ENCODE assay signal across 19 cellular contexts in the genomic region with DNA sequence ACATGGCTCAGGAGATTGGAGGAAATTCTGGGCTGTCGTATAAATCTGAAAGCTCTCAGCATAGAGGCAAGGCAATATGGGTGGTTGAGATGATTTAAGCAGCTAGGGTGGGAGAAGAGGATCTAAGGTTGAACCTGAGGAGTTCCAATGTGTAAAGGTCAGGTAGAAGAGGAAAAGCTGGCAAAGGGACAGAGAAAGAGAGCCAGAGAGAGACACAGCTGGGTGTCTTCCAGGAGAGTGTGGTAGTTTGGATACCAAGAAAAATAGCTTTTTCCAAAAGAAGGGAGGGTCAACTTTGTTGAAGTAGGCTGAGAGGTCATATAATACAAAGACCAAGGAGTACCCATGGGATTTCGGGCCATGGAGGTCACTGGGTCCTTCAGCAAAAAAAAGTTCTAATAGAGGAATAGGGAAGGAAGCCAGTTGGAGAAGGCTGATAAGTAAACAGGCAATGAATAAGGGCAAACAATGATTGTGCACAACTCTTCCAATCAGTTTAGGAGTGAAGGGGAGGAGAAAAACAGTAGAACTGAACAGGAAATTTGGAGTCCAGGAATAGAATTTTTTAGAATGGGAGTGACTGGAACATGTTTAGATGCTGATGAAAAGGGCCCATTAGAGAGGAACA.
A peak's percentile ranks its signal among the peaks of the same experiment; 100 is the strongest.
DNase-seq lines count a peak whose midpoint lies in the region; ATAC-seq, FAIRE-seq and TF ChIP-seq lines count a peak whose summit lies in the region.
"Had no signal": no experiment of that assay in that cellular context is flagged by ENCODE, and none has a peak within 500 bp of the region (broad histone marks: within the 10 kb centered on the region; RNA-seq: fewer than 3 reads in every experiment).

No MANE protein-coding gene starts in this region.

- intact Hi-C loops in K562 (cut with micrococcal nuclease) (no loop called here), stomach (cut with DNase I; ENCODE audit: low total_unique reads) (no loop called here)
- intact Hi-C loops in activated CD8-positive, alpha-beta T cell treated with anti-CD3 and anti-CD28 coated beads for 36 hours (cut with micrococcal nuclease) = no loop called here

- H3K9me2 ChIP-seq in OCI-LY1 (ENCODE audit: low read depth, low read length) = no peaks in the 10 kb centered on the region

- H3K9ac ChIP-seq in OCI-LY1 (ENCODE audit: low read length) (peak overlapping the region; percentile 39), K562 (ENCODE audit: insufficient read depth in 1 of 2, low read depth in 2 of 2, low read length in 2 of 2) (no peak overlapping the region)
- H3K9ac ChIP-seq: KMS-11 had no signal

- H4K20me1 ChIP-seq in OCI-LY1 (ENCODE audit: insufficient read depth, low read length) = no peaks in the 10 kb centered on the region
- no peaks in the 10 kb centered on the region for H4K20me1 ChIP-seq in K562 (replicated peaks; ENCODE audit: control insufficient read depth, insufficient read depth, low read length)

- no peaks in the 10 kb centered on the region for H3K27me3 ChIP-seq in OCI-LY1 (ENCODE audit: insufficient read depth, low read length)
- H3K27me3 ChIP-seq in K562 (ENCODE audit: control insufficient read depth in 2 of 2, insufficient read depth in 2 of 2, low read length in 2 of 2) = no peaks in the 10 kb centered on the region
- no peaks in the 10 kb centered on the region for H3K27me3 ChIP-seq in stomach

- BruUV-seq in K562 (replicated peaks; lab: Mats Ljungman, UMichigan) = no TSS peak

- H3K36me3 ChIP-seq in OCI-LY1 (ENCODE audit: insufficient read depth, low read length) (peaks cover 5% of the 10 kb centered on the region), K562 (ENCODE audit: control insufficient read depth, insufficient read depth, low read length) (no peaks in the 10 kb centered on the region), stomach (no peaks in the 10 kb centered on the region)

- no peak overlapping the region for H3K4me3 Mint-ChIP-seq in osteocyte (ENCODE audit: unreplicated experiment)
- H3K4me3 Mint-ChIP-seq in activated CD8-positive, alpha-beta T cell treated with anti-CD3 and anti-CD28 coated beads for 36 hours = no peak overlapping the region
- H3K4me3 Mint-ChIP-seq: CD8-positive, alpha-beta memory T cell had no signal

- H3K4me2 ChIP-seq in OCI-LY1 (ENCODE audit: low read length) (peak overlapping the region; percentile 55), K562 (ENCODE audit: insufficient read depth, low read length) (no peak overlapping the region)
- H3K4me2 ChIP-seq: KMS-11 had no signal

- POLR2A ChIA-PET in K562 (lab: Yijun Ruan, JAX) = interaction anchor here (0.5 to 1.1 kb wide), 2 partner anchors 10 to 128 kb away, joined by 3 to 5 read pairs; no protein-coding TSS in a partner anchor
- POLR2A ChIA-PET in activated CD8-positive, alpha-beta T cell treated with anti-CD3 and anti-CD28 coated beads for 36 hours (lab: Charles Lee) = no interaction called here

- TF ChIP-seq POLR2A in K562 (conservative IDR thresholded peaks at IDR 0.05) (no peak), stomach (IDR thresholded peaks at IDR 0.05) (no peak)

- H3K79me2 ChIP-seq in OCI-LY1 (ENCODE audit: insufficient read depth, low read length) = no peaks in the 10 kb centered on the region
- no peaks in the 10 kb centered on the region for H3K79me2 ChIP-seq in K562 (ENCODE audit: control insufficient read depth, insufficient read depth, low read length)

- DNase-seq in DMS153 (lab: John Stamatoyannopoulos, UW) = peak; percentile 13
- no peak for DNase-seq in DMS153 treated with DMSO at 0.1 percent for 48 hours (lab: John Stamatoyannopoulos, UW; ENCODE audit: unreplicated experiment)
- peak in 1 of 4 experiments; percentile 7 for DNase-seq in K562 (ENCODE audit: extremely low read depth in 1 of 4, low spot score in 3 of 4)
- DNase-seq in stomach = no peak
- DNase-seq in osteocyte (ENCODE audit: extremely low spot score, unreplicated experiment) = no peak
- no peak for DNase-seq in activated CD8-positive, alpha-beta T cell treated with anti-CD3 and anti-CD28 coated beads for 36 hours
- DNase-seq in activated CD4-positive, alpha-beta T cell treated with anti-CD3 and anti-CD28 coated beads, Interleukin-2, amount 50 U/mL, for 4 hours = no peak
- DNase-seq: 8988T; CD8-positive, alpha-beta memory T cell; GF-D8; NCI-H1417; NCI-H187; NCI-H226; NCI-H524 treated with DMSO at 0.1 percent for 48 hours had no signal

- H3K27me3 Mint-ChIP-seq in osteocyte (ENCODE audit: unreplicated experiment) = no peaks in the 10 kb centered on the region
- no peaks in the 10 kb centered on the region for H3K27me3 Mint-ChIP-seq in activated CD8-positive, alpha-beta T cell treated with anti-CD3 and anti-CD28 coated beads for 36 hours

- H2AFZ ChIP-seq in OCI-LY1 (ENCODE audit: low read length) = no peak overlapping the region
- H2AFZ ChIP-seq in K562 (ENCODE audit: low read depth, low read length) = no peak overlapping the region; the same call in 1 of the 2 replicates

- H3K4me1 ChIP-seq in OCI-LY1 (ENCODE audit: insufficient read depth, low read length, severe bottlenecking) (peaks cover 49% of the 10 kb centered on the region), K562 (replicated peaks in 1 of 2; ENCODE audit: control insufficient read depth in 2 of 2, insufficient read depth in 2 of 2, low read length in 2 of 2) (peaks cover 5 to 17% of the 10 kb centered on the region in 2 experiments; a peak in 2 of 5 replicates), stomach (peaks cover 3 to 20% (median 12%) of the 10 kb centered on the region in 4 donors)

- TF ChIP-seq EP300 in K562 (IDR thresholded peaks at IDR 0.05; ENCODE audit: low read length) = peak; percentile 20; the same call in 1 of the 2 replicates
- no peak for TF ChIP-seq EP300 in stomach (IDR thresholded peaks at IDR 0.05)

- 18% methylated on average over 2 of the region's 2 CpGs for WGBS in K562 (ENCODE audit: insufficient coverage, low coverage, missing lambda C conversion rate)
- 39 to 65% (median 55%) methylated on average over 2 of the region's 2 CpGs for WGBS in stomach, 5 donors

- ATAC-seq in K562 = no peak
- no peak for ATAC-seq in activated CD8-positive, alpha-beta T cell treated with anti-CD3 and anti-CD28 coated beads for 36 hours

- peaks cover 12% of the 10 kb centered on the region for H3K9me3 Mint-ChIP-seq in osteocyte (ENCODE audit: unreplicated experiment)
- peaks cover 5% of the 10 kb centered on the region for H3K9me3 Mint-ChIP-seq in activated CD8-positive, alpha-beta T cell treated with anti-CD3 and anti-CD28 coated beads for 36 hours

- H3K9me1 ChIP-seq in K562 (ENCODE audit: control insufficient read depth, insufficient read depth, low read length) = no peaks in the 10 kb centered on the region

- H3K27ac ChIP-seq in OCI-LY1 (ENCODE audit: low read depth, low read length, poor library complexity, severe bottlenecking) (peak overlapping the region; percentile 64), K562 (ENCODE audit: extremely low read depth, low read depth, low read length) (no peak overlapping the region), stomach (peak overlapping the region; percentile 68 to 86 (median 77))
- H3K27ac ChIP-seq: KMS-11 had no signal

- no peak for FAIRE-seq in K562 (lab: Jason Lieb, UNC)
- FAIRE-seq: GM12891, GM18507, H1 had no signal

- TF ChIP-seq RAD21 in K562 (CRISPR knock-in tag; conservative IDR thresholded peaks at IDR 0.05 in 1 of 2, IDR thresholded peaks at IDR 0.05 in 1 of 2) = no peak

- H3K9me3 ChIP-seq in OCI-LY1 (ENCODE audit: low read length) = no peaks in the 10 kb centered on the region; the same call in 1 of the 2 replicates
- H3K9me3 ChIP-seq in K562 (replicated peaks; ENCODE audit: control insufficient read depth, insufficient read depth, low read depth, low read length) = no peaks in the 10 kb centered on the region
- peaks cover 0 to 7% (median under 1%) of the 10 kb centered on the region in 4 donors for H3K9me3 ChIP-seq in stomach

- no peak for TF ChIP-seq CTCF in OCI-LY1 (IDR thresholded peaks at IDR 0.05; ENCODE audit: low read length)
- no peak for TF ChIP-seq CTCF in K562 (IDR thresholded peaks at IDR 0.05 in 2 of 3, conservative IDR thresholded peaks at IDR 0.05 in 1 of 3; ENCODE audit: insufficient read depth in 2 of 3, low read depth in 1 of 3, low read length in 3 of 3)
- no peak for TF ChIP-seq CTCF in stomach (IDR thresholded peaks at IDR 0.05)
- no peak for TF ChIP-seq CTCF in osteocyte (IDR thresholded peaks at IDR 0.05)
- no peak for TF ChIP-seq CTCF in activated CD8-positive, alpha-beta T cell treated with anti-CD3 and anti-CD28 coated beads for 36 hours (IDR thresholded peaks at IDR 0.05)

- H3F3A ChIP-seq in OCI-LY1 (ENCODE audit: insufficient read depth, low read length) = no peaks in the 10 kb centered on the region

- no peak overlapping the region for H3K27ac Mint-ChIP-seq in osteocyte (ENCODE audit: unreplicated experiment)
- no peak overlapping the region for H3K27ac Mint-ChIP-seq in activated CD8-positive, alpha-beta T cell treated with anti-CD3 and anti-CD28 coated beads for 36 hours
- H3K27ac Mint-ChIP-seq: CD8-positive, alpha-beta memory T cell had no signal

- H3K4me3 ChIP-seq in OCI-LY1 (ENCODE audit: low read depth, low read length, poor library complexity, severe bottlenecking) (peak overlapping the region; percentile 48), K562 (no peak overlapping the region), stomach (no peak overlapping the region)

- no peaks in the 10 kb centered on the region for H3K36me3 Mint-ChIP-seq in osteocyte (ENCODE audit: unreplicated experiment)
- no peaks in the 10 kb centered on the region for H3K36me3 Mint-ChIP-seq in activated CD8-positive, alpha-beta T cell treated with anti-CD3 and anti-CD28 coated beads for 36 hours (ENCODE audit: low read depth)
- H3K36me3 Mint-ChIP-seq: CD8-positive, alpha-beta memory T cell had no signal

- in situ Hi-C loops in K562 (cut with MboI) = no loop called here

- H3K4me1 Mint-ChIP-seq in osteocyte (ENCODE audit: unreplicated experiment) = no peaks in the 10 kb centered on the region
- no peaks in the 10 kb centered on the region for H3K4me1 Mint-ChIP-seq in activated CD8-positive, alpha-beta T cell treated with anti-CD3 and anti-CD28 coated beads for 36 hours (ENCODE audit: low read depth)
- H3K4me1 Mint-ChIP-seq: CD8-positive, alpha-beta memory T cell had no signal

- CTCF ChIA-PET in K562 (lab: Yijun Ruan, JAX; ENCODE audit: low intra/inter-chr PET ratio) = no interaction called here
- CTCF ChIA-PET in activated CD8-positive, alpha-beta T cell treated with anti-CD3 and anti-CD28 coated beads for 36 hours (lab: Charles Lee) = no interaction called here

TF ChIP-seq in K562, 482 proteins besides CTCF, POLR2A, EP300 and RAD21 (continues in another document):
- TF ChIP-seq CCAR2 (IDR thresholded peaks at IDR 0.05; ENCODE audit: low read depth, low read length) = no peak
- TF ChIP-seq YY1 (IDR thresholded peaks at IDR 0.05; ENCODE audit: borderline replicate concordance in 1 of 3, control insufficient read depth in 1 of 3, extremely low read depth in 1 of 3, insufficient read depth in 3 of 3, insufficient read length in 1 of 3, insufficient replicate concordance in 2 of 3, low read depth in 1 of 3, low read length in 2 of 3) = no peak
- no peak for TF ChIP-seq SMARCE1 (IDR thresholded peaks at IDR 0.05)
- TF ChIP-seq TEAD2 (tag; IDR thresholded peaks at IDR 0.05) = no peak
- no peak for TF ChIP-seq SRSF1 (IDR thresholded peaks at IDR 0.05; ENCODE audit: low read depth, low read length)
- no peak for TF ChIP-seq ZSCAN32 (CRISPR knock-in tag; IDR thresholded peaks at IDR 0.05)
- no peak for TF ChIP-seq RBFOX2 (IDR thresholded peaks at IDR 0.05; ENCODE audit: low read depth, low read length)
- TF ChIP-seq ZNF830 (CRISPR knock-in tag; IDR thresholded peaks at IDR 0.05) = no peak
